Comparison of ENCODE assay signal across 21 cellular contexts in the genomic region with DNA sequence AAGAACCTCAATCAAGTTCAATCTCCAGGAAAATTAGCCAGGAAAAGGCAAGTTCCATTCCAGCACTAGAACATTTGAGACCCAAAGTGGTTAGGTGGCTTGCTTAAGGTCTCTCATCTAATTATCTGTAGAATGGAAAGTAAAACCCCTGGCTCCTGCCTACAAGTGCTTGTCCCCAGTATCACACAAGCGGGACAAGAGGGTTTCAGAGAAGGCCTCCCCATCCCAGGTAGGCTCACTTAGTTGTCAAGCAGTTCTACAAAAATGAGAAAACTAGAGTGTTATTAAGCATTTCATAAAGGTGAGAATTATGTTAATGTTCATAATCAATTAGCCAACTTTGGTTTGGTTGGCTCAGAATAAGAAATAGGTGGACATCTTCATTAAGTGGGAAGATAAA. TPM values are rescaled to one million over a fixed set of nuclear protein-coding genes. Genes with fewer than 3 reads are reported as not detected.
DNase-seq lines count a peak whose midpoint lies in the region; ATAC-seq, FAIRE-seq and TF ChIP-seq lines count a peak whose summit lies in the region.
"Had no signal": no experiment of that assay in that cellular context is flagged by ENCODE, and none has a peak within 500 bp of the region (broad histone marks: within the 10 kb centered on the region; RNA-seq: fewer than 3 reads in every experiment).

No MANE protein-coding gene starts in this region.

- peaks cover 27 to 30% of the 10 kb centered on the region in 2 donors for H3K36me3 Mint-ChIP-seq in naive B cell
- H3K36me3 Mint-ChIP-seq: CD8-positive, alpha-beta T cell had no signal

- peak; percentile 91 for FAIRE-seq in GM19239 (lab: Jason Lieb, UNC)

- peak overlapping the region; percentile 45 to 97 (median 70) for H3K4me3 Mint-ChIP-seq in naive B cell
- H3K4me3 Mint-ChIP-seq: CD8-positive, alpha-beta T cell; T-helper 1 cell treated with Interleukin-12 subunit alpha and Interleukin-12 subunit beta and Interleukin-4 antibody, amounts not matched to agents 30 μg/mL and 1 μg/mL, for 36 hours had no signal

- no peaks in the 10 kb centered on the region for H3K27me3 ChIP-seq in DOHH2 (ENCODE audit: control insufficient read depth, low read length)

- H3K4me2 ChIP-seq in DOHH2 (ENCODE audit: low read length) (peak overlapping the region; percentile 93), OCI-LY7 (ENCODE audit: low read length) (peak overlapping the region; percentile 96)

- H4K20me1 ChIP-seq in DOHH2 (ENCODE audit: control insufficient read depth, insufficient read depth, low read depth, low read length) (peaks cover 71% of the 10 kb centered on the region), OCI-LY7 (ENCODE audit: insufficient read depth, low read length) (peaks cover 73% of the 10 kb centered on the region)

- peaks cover 98% of the 10 kb centered on the region for H3K36me3 ChIP-seq in DOHH2 (ENCODE audit: control insufficient read depth, low read length)
- H3K36me3 ChIP-seq in OCI-LY7 (ENCODE audit: insufficient read depth, low read length), result peaks cover 99% of the 10 kb centered on the region

- peaks cover 100% of the 10 kb centered on the region for H3K79me2 ChIP-seq in DOHH2 (ENCODE audit: control insufficient read depth, low read length)
- H3K79me2 ChIP-seq in OCI-LY7 (ENCODE audit: insufficient read depth, low read depth, low read length), result peaks cover 100% of the 10 kb centered on the region

- POLR2A ChIA-PET in OCI-LY7 (lab: Charles Lee), result interaction anchor here (0.7 to 24.8 kb wide), 7 partner anchors 8 to 793 kb away, joined by 3 to 577 read pairs (median 4); no protein-coding TSS in a partner anchor

- H3K9me3 ChIP-seq in DOHH2 (ENCODE audit: control insufficient read depth, insufficient read depth, low read length) (no peaks in the 10 kb centered on the region), OCI-LY7 (ENCODE audit: low read length) (no peaks in the 10 kb centered on the region; the same call in 1 of the 2 replicates)

- no peak for ATAC-seq in naive B cell (ENCODE audit: low read depth in 2 of 2)
- ATAC-seq: CD8-positive, alpha-beta T cell; HCT116; SK-N-SH treated with all-trans-retinoic acid at 6 μM for 48 hours had no signal

- no peak for TF ChIP-seq CTCF in DOHH2 (IDR thresholded peaks at IDR 0.05; ENCODE audit: low read depth, low read length, poor library complexity, severe bottlenecking)
- TF ChIP-seq CTCF in OCI-LY7 (conservative IDR thresholded peaks at IDR 0.05; ENCODE audit: low read length), result no peak

- no peaks in the 10 kb centered on the region for H3K9me3 Mint-ChIP-seq in naive B cell
- H3K9me3 Mint-ChIP-seq: CD8-positive, alpha-beta T cell had no signal

- H3K9me2 ChIP-seq in DOHH2 (replicated peaks; ENCODE audit: control insufficient read depth, low read length) (no peaks in the 10 kb centered on the region), OCI-LY7 (ENCODE audit: insufficient read depth, low read length) (no peaks in the 10 kb centered on the region)

- peak overlapping the region in 5 of 6 donors; percentile 12 to 100 (median 83) for H3K27ac Mint-ChIP-seq in naive B cell
- H3K27ac Mint-ChIP-seq: CD8-positive, alpha-beta T cell; T-helper 1 cell treated with Interleukin-12 subunit alpha and Interleukin-12 subunit beta and Interleukin-4 antibody, amounts not matched to agents 30 μg/mL and 1 μg/mL, for 36 hours had no signal

- no peak overlapping the region for H2AFZ ChIP-seq in OCI-LY7 (ENCODE audit: low read length)

- H3K27ac ChIP-seq in DOHH2 (ENCODE audit: low read depth, low read length) (no peak overlapping the region), OCI-LY7 (ENCODE audit: low read depth, low read length, poor library complexity, severe bottlenecking) (peak overlapping the region; percentile 48)

- CTCF ChIA-PET in OCI-LY7 (lab: Charles Lee; ENCODE audit: unreplicated experiment), result interaction anchor here (1.0 to 1.7 kb wide), 2 partner anchors 8 to 9 kb away, joined by 3 to 5 read pairs; no protein-coding TSS in a partner anchor

- peaks cover 62 to 96% (median 95%) of the 10 kb centered on the region in 3 donors for H3K4me1 Mint-ChIP-seq in naive B cell

- DNase-seq in GM19239 (ENCODE audit: insufficient read length, low spot score) (no peak), OCI-LY7 (ENCODE audit: low spot score) (no peak), naive B cell (no peak), H4 (ENCODE audit: low spot score) (no peak), NCI-H1694 (lab: John Stamatoyannopoulos, UW) (no peak), NCI-H748 treated with DMSO at 0.1 percent for 48 hours (lab: John Stamatoyannopoulos, UW) (no peak)
- DNase-seq: ACHN; CD8-positive, alpha-beta T cell; DMS79; KBM-7; NCI-H1048; NCI-H146; NCI-H2107; NCI-H2227 treated with DMSO at 0.1 percent for 48 hours; NCI-H524; SHP77 treated with DMSO at 0.1 percent for 48 hours had no signal

- peaks cover 4% of the 10 kb centered on the region for H3F3A ChIP-seq in DOHH2 (ENCODE audit: control insufficient read depth, insufficient read depth)

- intact Hi-C loops in OCI-LY7 (cut with micrococcal nuclease; ENCODE audit: unreplicated experiment), result no loop called here

- H3K4me3 ChIP-seq in DOHH2 (ENCODE audit: low read length) (peak overlapping the region; percentile 42), OCI-LY7 (ENCODE audit: low read depth, low read length, poor library complexity, severe bottlenecking) (peak overlapping the region; percentile 92)

- BruUV-seq in OCI-LY7 (replicated peaks; lab: Mats Ljungman, UMichigan), result no TSS peak

- peaks cover 84% of the 10 kb centered on the region for H3K4me1 ChIP-seq in DOHH2 (ENCODE audit: control insufficient read depth, low read length)
- peaks cover 84% of the 10 kb centered on the region for H3K4me1 ChIP-seq in OCI-LY7 (ENCODE audit: insufficient read depth, low read length, poor library complexity, severe bottlenecking)

- H3K27me3 Mint-ChIP-seq in naive B cell, result no peaks in the 10 kb centered on the region

RNA-seq across cellular contexts. Expression of gene POU2AF1, which starts 5.5 kb away (rescaled TPM):
- 56.4 and 86.1 TPM in 2 replicates for total RNA-seq in OCI-LY7 (2014; rRNA removed; shearing (Covaris generic))
- 285 and 315 TPM in 2 replicates for total RNA-seq in OCI-LY7 (2022)
- 100 to 1,000 TPM in 2 of 6 donors, 10 to 100 TPM in 4; 63.6 to 114 (median 89.3) TPM for polyA plus RNA-seq in naive B cell (ENCODE audit: low read depth in 6 of 6)
- not detected in 2 replicates for total RNA-seq in H4 (2014; rRNA removed; shearing (Covaris generic))
- total RNA-seq: M059J had no signal

Comparison
In these comparisons a context has a peak if more than half of its experiments do, and no peak if none do; other contexts are left out.
1. RNA of gene POU2AF1, which starts 5.5 kb away (total RNA-seq): 56.4 to 315 TPM in OCI-LY7; not detected in H4; every median in the first group is over 10 times any median in the second.